3 cellular contexts compared by ENCODE assay signal in genomic region chr14:80570930-80571298, GRCh38.
TF ChIP-seq lines count a peak whose summit lies in the region.

No MANE protein-coding gene starts in this region.

TF ChIP-seq in SK-N-SH, 30 proteins besides CTCF, POLR2A, EP300 and RAD21:
- TF ChIP-seq, protein P1, sequence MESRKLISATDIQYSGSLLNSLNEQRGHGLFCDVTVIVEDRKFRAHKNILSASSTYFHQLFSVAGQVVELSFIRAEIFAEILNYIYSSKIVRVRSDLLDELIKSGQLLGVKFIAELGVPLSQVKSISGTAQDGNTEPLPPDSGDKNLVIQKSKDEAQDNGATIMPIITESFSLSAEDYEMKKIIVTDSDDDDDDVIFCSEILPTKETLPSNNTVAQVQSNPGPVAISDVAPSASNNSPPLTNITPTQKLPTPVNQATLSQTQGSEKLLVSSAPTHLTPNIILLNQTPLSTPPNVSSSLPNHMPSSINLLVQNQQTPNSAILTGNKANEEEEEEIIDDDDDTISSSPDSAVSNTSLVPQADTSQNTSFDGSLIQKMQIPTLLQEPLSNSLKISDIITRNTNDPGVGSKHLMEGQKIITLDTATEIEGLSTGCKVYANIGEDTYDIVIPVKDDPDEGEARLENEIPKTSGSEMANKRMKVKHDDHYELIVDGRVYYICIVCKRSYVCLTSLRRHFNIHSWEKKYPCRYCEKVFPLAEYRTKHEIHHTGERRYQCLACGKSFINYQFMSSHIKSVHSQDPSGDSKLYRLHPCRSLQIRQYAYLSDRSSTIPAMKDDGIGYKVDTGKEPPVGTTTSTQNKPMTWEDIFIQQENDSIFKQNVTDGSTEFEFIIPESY (IDR thresholded peaks at IDR 0.05; ENCODE audit: borderline replicate concordance, low read depth), result no peak
- peak; percentile 49; the same call in 1 of the 2 replicates for TF ChIP-seq GATA2 (CRISPR knock-in tag; IDR thresholded peaks at IDR 0.05)

TF ChIP-seq in SK-N-SH treated with all-trans-retinoic acid at 6 μM for 48 hours, 23 proteins besides CTCF, POLR2A, EP300 and RAD21:
- TF ChIP-seq ARNTL (CRISPR knock-in tag; IDR thresholded peaks at IDR 0.05; ENCODE audit: borderline replicate concordance, low read depth) (no peak), ZFP3 (CRISPR knock-in tag; IDR thresholded peaks at IDR 0.05) (no peak), PATZ1 (CRISPR knock-in tag; IDR thresholded peaks at IDR 0.05; ENCODE audit: borderline replicate concordance) (no peak), PPARA (CRISPR knock-in tag; IDR thresholded peaks at IDR 0.05; ENCODE audit: borderline replicate concordance) (no peak), ZNF8 (CRISPR knock-in tag; IDR thresholded peaks at IDR 0.05) (no peak), TOX (CRISPR knock-in tag; IDR thresholded peaks at IDR 0.05; ENCODE audit: borderline replicate concordance) (no peak), ZNF565 (CRISPR knock-in tag; conservative IDR thresholded peaks at IDR 0.05; ENCODE audit: low read depth) (no peak), GLIS3 (CRISPR knock-in tag; IDR thresholded peaks at IDR 0.05) (no peak)

TF ChIP-seq in IMR-90, 13 proteins besides CTCF, POLR2A, EP300 and RAD21:
- TF ChIP-seq BHLHE40 (IDR thresholded peaks at IDR 0.05; ENCODE audit: low read depth, low read length) (no peak), RCOR1 (IDR thresholded peaks at IDR 0.05; ENCODE audit: insufficient replicate concordance, low read length) (no peak), MAZ (IDR thresholded peaks at IDR 0.05; ENCODE audit: borderline replicate concordance, low read depth, low read length) (no peak), RFX5 (IDR thresholded peaks at IDR 0.05; ENCODE audit: low read depth, low read length) (no peak), MAFK (IDR thresholded peaks at IDR 0.05; ENCODE audit: low read depth, low read length) (no peak), CHD1 (IDR thresholded peaks at IDR 0.05; ENCODE audit: low read depth, low read length) (no peak)
- TF ChIP-seq, protein P2, sequence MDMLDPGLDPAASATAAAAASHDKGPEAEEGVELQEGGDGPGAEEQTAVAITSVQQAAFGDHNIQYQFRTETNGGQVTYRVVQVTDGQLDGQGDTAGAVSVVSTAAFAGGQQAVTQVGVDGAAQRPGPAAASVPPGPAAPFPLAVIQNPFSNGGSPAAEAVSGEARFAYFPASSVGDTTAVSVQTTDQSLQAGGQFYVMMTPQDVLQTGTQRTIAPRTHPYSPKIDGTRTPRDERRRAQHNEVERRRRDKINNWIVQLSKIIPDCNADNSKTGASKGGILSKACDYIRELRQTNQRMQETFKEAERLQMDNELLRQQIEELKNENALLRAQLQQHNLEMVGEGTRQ (IDR thresholded peaks at IDR 0.05; ENCODE audit: low read depth, low read length), result no peak
TF ChIP-seq in IMR-90: peak in this region for 0.
